24 cellular contexts compared by ENCODE assay signal in the genomic region with DNA sequence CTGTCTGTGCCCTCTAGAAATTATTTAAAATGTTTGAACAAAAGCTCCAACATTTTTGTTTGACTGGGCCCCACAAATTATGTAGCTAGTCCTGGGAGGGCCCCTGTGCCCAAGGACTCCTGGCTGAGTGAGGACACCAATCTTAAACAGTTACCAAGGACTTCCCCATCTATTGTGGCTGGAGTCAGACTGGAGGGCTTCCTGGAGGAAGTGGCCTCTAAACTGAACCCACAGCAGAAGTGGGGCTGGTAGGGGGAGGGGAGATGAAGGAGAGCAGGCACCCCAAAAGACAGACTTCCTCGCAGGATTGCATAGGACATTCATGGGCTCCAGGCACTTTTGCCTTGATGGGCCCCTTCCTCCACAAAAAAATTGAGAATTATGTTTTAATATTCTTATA. TPM values are rescaled to one million over a fixed set of nuclear protein-coding genes. Genes with fewer than 3 reads are reported as not detected.
DNase-seq lines count a peak whose midpoint lies in the region; ATAC-seq and TF ChIP-seq lines count a peak whose summit lies in the region.
"Had no signal": no experiment of that assay in that cellular context is flagged by ENCODE, and none has a peak within 500 bp of the region (broad histone marks: within the 10 kb centered on the region; RNA-seq: fewer than 3 reads in every experiment).

No MANE protein-coding gene starts in this region.

- H3K36me3 ChIP-seq in CD8-positive, alpha-beta T cell (ENCODE audit: insufficient read depth, low read length), result no peaks in the 10 kb centered on the region
- peaks cover 6% of the 10 kb centered on the region; the same call in 1 of the 2 replicates for H3K36me3 ChIP-seq in HUES6 (ENCODE audit: control insufficient read depth, insufficient read depth, low read length)
- H3K36me3 ChIP-seq: pancreas, right atrium auricular region, thoracic aorta, vagina, WERI-Rb-1 had no signal

- no peak for TF ChIP-seq CTCF in CD8-positive, alpha-beta T cell (IDR thresholded peaks at IDR 0.05)
- TF ChIP-seq CTCF in activated B cell treated with CpG ODN at 0.5 μM for 24 hours (IDR thresholded peaks at IDR 0.05), result no peak

- no peaks in the 10 kb centered on the region for H3K36me3 Mint-ChIP-seq in CD8-positive, alpha-beta T cell
- H3K36me3 Mint-ChIP-seq in activated B cell treated with CpG ODN at 0.5 μM for 24 hours (ENCODE audit: low read depth), result no peaks in the 10 kb centered on the region
- no peaks in the 10 kb centered on the region for H3K36me3 Mint-ChIP-seq in naive thymus-derived CD8-positive, alpha-beta T cell
- H3K36me3 Mint-ChIP-seq: activated naive CD8-positive, alpha-beta T cell treated with anti-CD3 and anti-CD28 coated beads, Interleukin-2, amount 10 ng/mL, durations not matched to agents 7 days and 5 days had no signal

- no peaks in the 10 kb centered on the region for H3K9me3 Mint-ChIP-seq in CD8-positive, alpha-beta T cell
- no peaks in the 10 kb centered on the region for H3K9me3 Mint-ChIP-seq in activated B cell treated with CpG ODN at 0.5 μM for 24 hours
- no peaks in the 10 kb centered on the region for H3K9me3 Mint-ChIP-seq in naive thymus-derived CD8-positive, alpha-beta T cell
- H3K9me3 Mint-ChIP-seq: activated naive CD8-positive, alpha-beta T cell treated with anti-CD3 and anti-CD28 coated beads, Interleukin-2, amount 10 ng/mL, durations not matched to agents 7 days and 5 days; CD4-positive, alpha-beta T cell had no signal

- no peak overlapping the region for H3K9ac ChIP-seq in HUES6 (ENCODE audit: low read length)

- CTCF ChIA-PET in CD8-positive, alpha-beta T cell (lab: Charles Lee), result interaction anchor here (0.9 to 1.0 kb wide), 2 partner anchors 8 to 51 kb away, joined by 3 read pairs; a partner anchor contains a TSS
- CTCF ChIA-PET in activated B cell treated with CpG ODN at 0.5 μM for 24 hours (lab: Charles Lee), result no interaction called here

- intact Hi-C loops in CD8-positive, alpha-beta T cell (cut with DNase I, micrococcal nuclease), result no loop called here
- intact Hi-C loops in activated B cell treated with CpG ODN at 0.5 μM for 24 hours (cut with micrococcal nuclease), result no loop called here
- intact Hi-C loops in sciatic nerve (cut with DNase I), result no loop called here

- no peaks in the 10 kb centered on the region for H3K9me3 ChIP-seq in CD8-positive, alpha-beta T cell (ENCODE audit: low read length)
- no peaks in the 10 kb centered on the region for H3K9me3 ChIP-seq in HUES6 (ENCODE audit: control insufficient read depth, insufficient read depth, low read depth, low read length)
- H3K9me3 ChIP-seq: pancreas, right atrium auricular region, thoracic aorta, vagina had no signal

- POLR2A ChIA-PET in CD8-positive, alpha-beta T cell (lab: Charles Lee), result no interaction called here
- POLR2A ChIA-PET in activated B cell treated with CpG ODN at 0.5 μM for 24 hours (lab: Charles Lee), result no interaction called here
- POLR2A ChIA-PET in naive thymus-derived CD8-positive, alpha-beta T cell (lab: Charles Lee), result no interaction called here

- peaks cover 8% of the 10 kb centered on the region for H3K27me3 ChIP-seq in CD8-positive, alpha-beta T cell (ENCODE audit: insufficient read depth, low read length)
- peaks cover 4% of the 10 kb centered on the region for H3K27me3 ChIP-seq in HUES6 (ENCODE audit: control insufficient read depth, insufficient read depth, low read length)
- H3K27me3 ChIP-seq: pancreas, vagina had no signal

- no peak overlapping the region for H3K4me3 ChIP-seq in CD8-positive, alpha-beta T cell (ENCODE audit: low read depth, low read length)
- peak overlapping the region; percentile 60 for H3K4me3 ChIP-seq in HUES6 (ENCODE audit: low read depth, low read length)
- H3K4me3 ChIP-seq: pancreas, right atrium auricular region, thoracic aorta, vagina had no signal

- peak overlapping the region; percentile 32 for H3K4me3 Mint-ChIP-seq in CD8-positive, alpha-beta T cell
- peak overlapping the region; percentile 41 for H3K4me3 Mint-ChIP-seq in activated B cell treated with CpG ODN at 0.5 μM for 24 hours
- H3K4me3 Mint-ChIP-seq in naive thymus-derived CD8-positive, alpha-beta T cell, result peak overlapping the region in 8 of 10 donors; percentile 5 to 80 (median 34)

- H3K27ac ChIP-seq in CD8-positive, alpha-beta T cell (ENCODE audit: low read depth, low read length), result no peak overlapping the region
- H3K27ac ChIP-seq in HUES6 (ENCODE audit: low read depth, low read length), result no peak overlapping the region
- H3K27ac ChIP-seq: epithelial cell of prostate, pancreas, right atrium auricular region, thoracic aorta, vagina, WERI-Rb-1 had no signal

- H3K4me1 ChIP-seq in CD8-positive, alpha-beta T cell (ENCODE audit: insufficient read depth, low read length), result peaks cover 6% of the 10 kb centered on the region
- H3K4me1 ChIP-seq in HUES6 (ENCODE audit: control insufficient read depth, insufficient read depth, low read length), result peaks cover 7% of the 10 kb centered on the region; the same call in 1 of the 2 replicates

- DNase-seq in CD8-positive, alpha-beta T cell, result no peak
- no peak for DNase-seq in activated B cell treated with CpG ODN at 0.5 μM for 24 hours
- no peak for DNase-seq in naive thymus-derived CD8-positive, alpha-beta T cell
- DNase-seq in NCI-H526 treated with DMSO at 0.1 percent for 48 hours (lab: John Stamatoyannopoulos, UW), result no peak
- DNase-seq in sciatic nerve (ENCODE audit: low spot score), result no peak
- DNase-seq: CD4-positive, alpha-beta T cell; DMS153; GOT3; head of caudate nucleus; Kasumi-1; NCI-H1092; NCI-H187 treated with DMSO at 0.1 percent for 48 hours; stimulated activated naive CD4-positive, alpha-beta T cell had no signal

- ATAC-seq in CD8-positive, alpha-beta T cell, result no peak
- ATAC-seq in activated B cell treated with CpG ODN at 0.5 μM for 24 hours (ENCODE audit: low read depth) (no peak), GM21447 (IDR thresholded peaks at IDR 0.05; ENCODE audit: unreplicated experiment) (no peak), sciatic nerve (no peak)
- no peak for ATAC-seq in naive thymus-derived CD8-positive, alpha-beta T cell
- ATAC-seq: SK-N-SH treated with all-trans-retinoic acid at 6 μM for 48 hours had no signal

- H3K4me1 Mint-ChIP-seq in CD8-positive, alpha-beta T cell (ENCODE audit: low read depth), result peaks cover 6% of the 10 kb centered on the region
- H3K4me1 Mint-ChIP-seq in activated B cell treated with CpG ODN at 0.5 μM for 24 hours, result peaks cover 13% of the 10 kb centered on the region
- H3K4me1 Mint-ChIP-seq in naive thymus-derived CD8-positive, alpha-beta T cell, result peaks cover 0 to 10% (median 8%) of the 10 kb centered on the region in 4 donors

- no peak overlapping the region for H3K27ac Mint-ChIP-seq in CD8-positive, alpha-beta T cell
- H3K27ac Mint-ChIP-seq in activated B cell treated with CpG ODN at 0.5 μM for 24 hours, result no peak overlapping the region
- peak overlapping the region in 1 of 10 donors; percentile 59 for H3K27ac Mint-ChIP-seq in naive thymus-derived CD8-positive, alpha-beta T cell
- H3K27ac Mint-ChIP-seq: activated naive CD8-positive, alpha-beta T cell treated with anti-CD3 and anti-CD28 coated beads, Interleukin-2, amount 10 ng/mL, durations not matched to agents 7 days and 5 days; CD4-positive, alpha-beta T cell had no signal

- H3K27me3 Mint-ChIP-seq in CD8-positive, alpha-beta T cell (ENCODE audit: low read depth), result peaks cover 25% of the 10 kb centered on the region
- peaks cover 14% of the 10 kb centered on the region for H3K27me3 Mint-ChIP-seq in activated B cell treated with CpG ODN at 0.5 μM for 24 hours
- H3K27me3 Mint-ChIP-seq in naive thymus-derived CD8-positive, alpha-beta T cell, result peaks cover 4 to 31% (median 15%) of the 10 kb centered on the region in 5 donors

RNA-seq across cellular contexts. Expression of a gene that starts 8.1 kb away (rescaled TPM):
- 1 to 10 TPM; 2.0 to 2.5 TPM for total RNA-seq in CD8-positive, alpha-beta T cell
- total RNA-seq in activated B cell treated with CpG ODN at 0.5 μM for 24 hours (1.9 TPM in 2 replicates), sciatic nerve (4.6 TPM)
- total RNA-seq in naive thymus-derived CD8-positive, alpha-beta T cell, result 1 to 10 TPM; 3.8 to 4.0 TPM
- polyA plus RNA-seq in naive thymus-derived CD8-positive, alpha-beta T cell, result under 1 TPM; 0.10 to 0.99 (median 0.41) TPM

RNA-seq across cellular contexts. Expression of a gene that starts 12.4 kb away (rescaled TPM):
- 10 to 100 TPM; 22.5 to 24.0 TPM for total RNA-seq in CD8-positive, alpha-beta T cell
- total RNA-seq in activated B cell treated with CpG ODN at 0.5 μM for 24 hours (31.6 and 33.3 TPM in 2 replicates), sciatic nerve (23.8 TPM)
- 10 to 100 TPM; 42.4 to 45.6 TPM for total RNA-seq in naive thymus-derived CD8-positive, alpha-beta T cell
- 10 to 100 TPM; 15.9 to 30.5 (median 24.4) TPM for polyA plus RNA-seq in naive thymus-derived CD8-positive, alpha-beta T cell

RNA-seq across cellular contexts. Expression of a gene that starts 29.5 kb away (rescaled TPM):
- 1 to 10 TPM; 7.4 to 9.7 TPM for total RNA-seq in CD8-positive, alpha-beta T cell
- total RNA-seq in activated B cell treated with CpG ODN at 0.5 μM for 24 hours, result 13.8 and 15.0 TPM in 2 replicates
- total RNA-seq in naive thymus-derived CD8-positive, alpha-beta T cell, result 1 to 10 TPM; 4.4 to 4.9 TPM
- 1 to 10 TPM; 2.5 to 3.7 (median 3.5) TPM for polyA plus RNA-seq in naive thymus-derived CD8-positive, alpha-beta T cell
- 10.1 TPM for total RNA-seq in sciatic nerve

RNA-seq across cellular contexts. Expression of a gene that starts 48.7 kb away (rescaled TPM):
- 1 to 10 TPM; 8.0 to 9.7 TPM for total RNA-seq in CD8-positive, alpha-beta T cell
- 32.9 and 37.4 TPM in 2 replicates for total RNA-seq in activated B cell treated with CpG ODN at 0.5 μM for 24 hours
- 1 to 10 TPM; 8.4 to 8.7 TPM for total RNA-seq in naive thymus-derived CD8-positive, alpha-beta T cell
- polyA plus RNA-seq in naive thymus-derived CD8-positive, alpha-beta T cell, result 1 to 10 TPM; 4.0 to 6.0 (median 5.6) TPM
- 3.3 TPM for total RNA-seq in sciatic nerve

RNA-seq across cellular contexts. Expression of a gene that starts 54.1 kb away (rescaled TPM):
- 1 to 10 TPM in 1 of 2 experiments, under 1 TPM in 1; 0.92 to 1.8 TPM for total RNA-seq in CD8-positive, alpha-beta T cell
- total RNA-seq in activated B cell treated with CpG ODN at 0.5 μM for 24 hours, result 0.37 and 0.44 TPM in 2 replicates
- 1 to 10 TPM; 1.2 to 1.3 TPM for total RNA-seq in naive thymus-derived CD8-positive, alpha-beta T cell
- polyA plus RNA-seq in naive thymus-derived CD8-positive, alpha-beta T cell, result 1 to 10 TPM in 1 of 3 donors, under 1 TPM in 1, not detected in 1; 0.35 to 2.3 TPM
- 2.6 TPM for total RNA-seq in sciatic nerve
- total RNA-seq: HT1080, vagina had no signal
